In the genomic region with DNA sequence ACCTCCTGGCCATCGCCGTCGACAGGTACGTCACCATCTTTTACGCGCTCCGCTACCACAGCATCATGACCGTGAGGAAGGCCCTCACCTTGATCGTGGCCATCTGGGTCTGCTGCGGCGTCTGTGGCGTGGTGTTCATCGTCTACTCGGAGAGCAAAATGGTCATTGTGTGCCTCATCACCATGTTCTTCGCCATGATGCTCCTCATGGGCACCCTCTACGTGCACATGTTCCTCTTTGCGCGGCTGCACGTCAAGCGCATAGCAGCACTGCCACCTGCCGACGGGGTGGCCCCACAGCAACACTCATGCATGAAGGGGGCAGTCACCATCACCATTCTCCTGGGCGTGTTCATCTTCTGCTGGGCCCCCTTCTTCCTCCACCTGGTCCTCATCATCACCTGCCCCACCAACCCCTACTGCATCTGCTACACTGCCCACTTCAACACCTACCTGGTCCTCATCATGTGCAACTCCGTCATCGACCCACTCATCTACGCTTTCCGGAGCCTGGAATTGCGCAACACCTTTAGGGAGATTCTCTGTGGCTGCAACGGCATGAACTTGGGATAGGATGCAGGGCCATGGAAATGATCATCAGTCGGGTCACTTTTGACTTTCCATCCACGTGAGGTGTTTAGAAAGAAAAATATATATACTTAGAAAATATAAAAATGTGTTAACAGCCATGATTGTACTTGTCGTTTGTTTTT, we compare ENCODE assay signal across 8 cellular contexts.
DNase-seq lines count a peak whose midpoint lies in the region; ATAC-seq, FAIRE-seq and TF ChIP-seq lines count a peak whose summit lies in the region.

No MANE protein-coding gene starts in this region.

- no peak for TF ChIP-seq POLR2A in erythroblast (IDR thresholded peaks at IDR 0.05; ENCODE audit: low read length)

- peak; percentile 69 for TF ChIP-seq CTCF in D721Med (IDR thresholded peaks at IDR 0.05; ENCODE audit: insufficient read depth, missing control alignments)

- no peak for FAIRE-seq in D721Med (lab: Jason Lieb, UNC)
- no peak for FAIRE-seq in GM19239 (lab: Jason Lieb, UNC)

- no peak for ATAC-seq in GM21528 (IDR thresholded peaks at IDR 0.05; ENCODE audit: low FRiP score, unreplicated experiment)

- DNase-seq in D721Med (ENCODE audit: insufficient read length, low spot score): no peak
- peak; percentile 9 for DNase-seq in GM19239 (ENCODE audit: insufficient read length, low spot score)
- peak; percentile 25 for DNase-seq in NOMO-1 treated with dmso at 0.1 percent for 144 hours (lab: John Stamatoyannopoulos, UW; ENCODE audit: unreplicated experiment)
- DNase-seq in erythroblast (lab: John Stamatoyannopoulos, UW): peak; percentile 39 to 54
- peak; percentile 62 for DNase-seq in stimulated activated CD8-positive, alpha-beta memory T cell treated with anti-CD3 and anti-CD28 coated beads, Interleukin-4, amount 100 ng/mL, for 48 hours
- DNase-seq in cortex of kidney (lab: John Stamatoyannopoulos, UW): no peak
- no peak for DNase-seq in OCI-M2 (lab: John Stamatoyannopoulos, UW; ENCODE audit: unreplicated experiment)

Comparison
In these comparisons a context has a peak if more than half of its experiments do, and no peak if none do; other contexts are left out.
1. DNase-seq: peak in GM19239 (single experiment), NOMO-1 treated with dmso at 0.1 percent for 144 hours (single experiment), erythroblast (2 of 2) and stimulated activated CD8-positive, alpha-beta memory T cell treated with anti-CD3 and anti-CD28 coated beads, Interleukin-4, amount 100 ng/mL, for 48 hours (single experiment); none in D721Med (single experiment), cortex of kidney (single experiment) and OCI-M2 (single experiment).